In the genomic region with DNA sequence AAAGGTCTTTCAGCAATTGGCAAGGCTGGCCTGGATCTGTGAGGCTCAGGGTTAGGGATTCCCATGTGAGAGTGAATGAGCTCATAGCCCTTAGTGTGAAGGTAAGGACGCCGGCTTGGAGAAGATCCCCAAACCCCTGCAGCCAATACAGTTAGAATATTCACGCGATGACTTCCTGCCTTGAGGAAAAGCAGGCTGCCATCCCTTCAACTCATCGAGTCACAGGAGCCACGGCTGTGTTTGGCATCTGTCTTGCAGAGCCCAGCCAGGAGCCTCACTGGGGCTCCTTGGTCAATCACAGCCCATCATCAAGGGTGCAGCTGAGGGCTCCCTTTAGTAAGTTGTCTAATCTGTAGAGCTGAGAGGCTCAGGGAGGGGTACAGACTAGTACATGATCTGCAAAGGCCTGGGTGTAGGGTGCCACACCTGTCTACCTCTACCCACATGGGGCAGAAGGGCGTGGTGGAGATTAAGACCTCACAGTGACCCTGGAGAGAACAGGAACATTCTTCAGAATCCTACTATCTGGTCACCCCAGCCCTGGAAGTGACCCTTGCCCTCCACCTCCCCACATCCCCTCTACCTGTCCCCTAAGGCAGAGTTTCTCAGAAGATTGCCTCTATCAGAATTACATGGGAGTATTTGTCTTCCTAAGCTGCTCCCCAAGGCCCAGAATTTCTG, we compare ENCODE assay signal across 19 cellular contexts. TPM values are rescaled to one million over a fixed set of nuclear protein-coding genes. Genes with fewer than 3 reads are reported as not detected.
A peak's percentile ranks its signal among the peaks of the same experiment; 100 is the strongest.
DNase-seq lines count a peak whose midpoint lies in the region; ATAC-seq lines count a peak whose summit lies in the region.
"Had no signal": no experiment of that assay in that cellular context is flagged by ENCODE, and none has a peak within 500 bp of the region (broad histone marks: within the 10 kb centered on the region; RNA-seq: fewer than 3 reads in every experiment).

No MANE protein-coding gene starts in this region.

- POLR2A ChIA-PET in activated CD4-positive, alpha-beta T cell treated with anti-CD3 and anti-CD28 coated beads, Interleukin-2, amount 10 ng/mL, durations not matched to agents 7 days and 5 days (lab: Charles Lee), result no interaction called here

- peaks cover 17% of the 10 kb centered on the region for H3K9me3 Mint-ChIP-seq in activated CD4-positive, alpha-beta T cell treated with anti-CD3 and anti-CD28 coated beads, Interleukin-2, amount 10 ng/mL, durations not matched to agents 7 days and 5 days
- H3K9me3 Mint-ChIP-seq in dendritic cell treated with granulocyte-macrophage colony-stimulating factor and Interleukin-4, amounts not matched to agents 40 ng/mL and 50 ng/mL, for 4 days, result peaks cover 7% of the 10 kb centered on the region
- H3K9me3 Mint-ChIP-seq in stimulated activated effector memory CD8-positive, alpha-beta T cell treated with anti-CD3 and anti-CD28 coated beads, Interleukin-12 subunit alpha, Interleukin-12 subunit beta, amount 100 ng/mL, for 72 hours, result peaks cover 7% of the 10 kb centered on the region

- no peak overlapping the region for H3K4me3 Mint-ChIP-seq in activated CD4-positive, alpha-beta T cell treated with anti-CD3 and anti-CD28 coated beads, Interleukin-2, amount 10 ng/mL, durations not matched to agents 7 days and 5 days
- peak overlapping the region; percentile 34 for H3K4me3 Mint-ChIP-seq in T-helper 17 cell
- no peak overlapping the region for H3K4me3 Mint-ChIP-seq in dendritic cell treated with granulocyte-macrophage colony-stimulating factor and Interleukin-4, amounts not matched to agents 40 ng/mL and 50 ng/mL, for 4 days
- H3K4me3 Mint-ChIP-seq in stimulated activated effector memory CD8-positive, alpha-beta T cell treated with anti-CD3 and anti-CD28 coated beads, Interleukin-12 subunit alpha, Interleukin-12 subunit beta, amount 100 ng/mL, for 72 hours, result no peak overlapping the region

- ATAC-seq in T-helper 17 cell (no peak), Right ventricle myocardium inferior (no peak)
- ATAC-seq in stimulated activated effector memory CD8-positive, alpha-beta T cell treated with anti-CD3 and anti-CD28 coated beads, Interleukin-12 subunit alpha, Interleukin-12 subunit beta, amount 100 ng/mL, for 72 hours, result no peak
- ATAC-seq: A549, lower lobe of right lung, psoas muscle had no signal

- DNase-seq in activated CD4-positive, alpha-beta T cell treated with anti-CD3 and anti-CD28 coated beads, Interleukin-2, amount 10 ng/mL, durations not matched to agents 7 days and 5 days, result no peak
- no peak for DNase-seq in activated CD4-positive, alpha-beta T cell treated with anti-CD3 and anti-CD28 coated beads, Interleukin-2, amount 50 U/mL, for 1 hour
- DNase-seq in T-helper 17 cell (no peak), iPS-NIHi7 (ENCODE audit: extremely low spot score) (no peak), Right ventricle myocardium inferior (ENCODE audit: missing footprints) (no peak), Ammon's horn (ENCODE audit: low spot score) (no peak)
- peak in 1 of 2 donors; percentile 49 for DNase-seq in stimulated activated effector memory CD8-positive, alpha-beta T cell treated with anti-CD3 and anti-CD28 coated beads, Interleukin-12 subunit alpha, Interleukin-12 subunit beta, amount 100 ng/mL, for 72 hours (ENCODE audit: low spot score in 2 of 2)
- DNase-seq: activated CD4-positive, alpha-beta T cell treated with anti-CD3 and anti-CD28 coated beads for 4 hours; aorta; DND-41; lower lobe of right lung; NCI-H748 treated with DMSO at 0.1 percent for 48 hours; psoas muscle; stimulated activated CD4-positive, alpha-beta T cell treated with anti-CD3 and anti-CD28 coated beads, Interleukin-4, amount 100 ng/mL, for 24 hours had no signal

- CTCF ChIA-PET in activated CD4-positive, alpha-beta T cell treated with anti-CD3 and anti-CD28 coated beads, Interleukin-2, amount 10 ng/mL, durations not matched to agents 7 days and 5 days (lab: Charles Lee), result interaction anchor here (0.9 to 5.7 kb wide), 8 partner anchors 11 to 50 kb away, joined by 3 to 39 read pairs (median 4); no protein-coding TSS in a partner anchor

- H3K27ac Mint-ChIP-seq in activated CD4-positive, alpha-beta T cell treated with anti-CD3 and anti-CD28 coated beads, Interleukin-2, amount 10 ng/mL, durations not matched to agents 7 days and 5 days, result peak overlapping the region; percentile 90
- H3K27ac Mint-ChIP-seq in T-helper 17 cell, result peak overlapping the region; percentile 95
- H3K27ac Mint-ChIP-seq in dendritic cell treated with granulocyte-macrophage colony-stimulating factor and Interleukin-4, amounts not matched to agents 40 ng/mL and 50 ng/mL, for 4 days, result peak overlapping the region; percentile 92
- peak overlapping the region; percentile 98 for H3K27ac Mint-ChIP-seq in stimulated activated effector memory CD8-positive, alpha-beta T cell treated with anti-CD3 and anti-CD28 coated beads, Interleukin-12 subunit alpha, Interleukin-12 subunit beta, amount 100 ng/mL, for 72 hours

- H3K36me3 Mint-ChIP-seq in activated CD4-positive, alpha-beta T cell treated with anti-CD3 and anti-CD28 coated beads, Interleukin-2, amount 10 ng/mL, durations not matched to agents 7 days and 5 days (ENCODE audit: low read depth), result peaks cover 54% of the 10 kb centered on the region
- peaks cover 2% of the 10 kb centered on the region for H3K36me3 Mint-ChIP-seq in T-helper 17 cell (ENCODE audit: low read depth)
- peaks cover 27% of the 10 kb centered on the region for H3K36me3 Mint-ChIP-seq in dendritic cell treated with granulocyte-macrophage colony-stimulating factor and Interleukin-4, amounts not matched to agents 40 ng/mL and 50 ng/mL, for 4 days (ENCODE audit: low read depth)
- H3K36me3 Mint-ChIP-seq in stimulated activated effector memory CD8-positive, alpha-beta T cell treated with anti-CD3 and anti-CD28 coated beads, Interleukin-12 subunit alpha, Interleukin-12 subunit beta, amount 100 ng/mL, for 72 hours, result peaks cover 49% of the 10 kb centered on the region

- H3K27me3 Mint-ChIP-seq in activated CD4-positive, alpha-beta T cell treated with anti-CD3 and anti-CD28 coated beads, Interleukin-2, amount 10 ng/mL, durations not matched to agents 7 days and 5 days, result no peaks in the 10 kb centered on the region
- H3K27me3 Mint-ChIP-seq in T-helper 17 cell, result no peaks in the 10 kb centered on the region
- H3K27me3 Mint-ChIP-seq in dendritic cell treated with granulocyte-macrophage colony-stimulating factor and Interleukin-4, amounts not matched to agents 40 ng/mL and 50 ng/mL, for 4 days, result no peaks in the 10 kb centered on the region

- no peaks in the 10 kb centered on the region for H3K9me3 ChIP-seq in T-helper 17 cell (ENCODE audit: control insufficient read depth, low read length, poor library complexity, severe bottlenecking)
- H3K9me3 ChIP-seq: A549, lower lobe of right lung, psoas muscle, thoracic aorta had no signal

- intact Hi-C loops in dendritic cell treated with granulocyte-macrophage colony-stimulating factor and Interleukin-4, amounts not matched to agents 40 ng/mL and 50 ng/mL, for 4 days (cut with micrococcal nuclease), result loop anchor here (5.0 kb wide), 1 partner anchor 48 kb away; no protein-coding TSS in a partner anchor
- intact Hi-C loops in Right ventricle myocardium inferior (cut with DNase I), result no loop called here

- peaks cover 100% of the 10 kb centered on the region for H3K4me1 Mint-ChIP-seq in activated CD4-positive, alpha-beta T cell treated with anti-CD3 and anti-CD28 coated beads, Interleukin-2, amount 10 ng/mL, durations not matched to agents 7 days and 5 days
- peaks cover 86% of the 10 kb centered on the region for H3K4me1 Mint-ChIP-seq in T-helper 17 cell
- H3K4me1 Mint-ChIP-seq in dendritic cell treated with granulocyte-macrophage colony-stimulating factor and Interleukin-4, amounts not matched to agents 40 ng/mL and 50 ng/mL, for 4 days (ENCODE audit: low read depth), result peaks cover 97% of the 10 kb centered on the region
- peaks cover 100% of the 10 kb centered on the region for H3K4me1 Mint-ChIP-seq in stimulated activated effector memory CD8-positive, alpha-beta T cell treated with anti-CD3 and anti-CD28 coated beads, Interleukin-12 subunit alpha, Interleukin-12 subunit beta, amount 100 ng/mL, for 72 hours

RNA-seq across cellular contexts. Expression of a gene that starts 18.5 kb away (rescaled TPM):
- 100 to 1,000 TPM; 161 to 187 TPM for total RNA-seq in activated CD4-positive, alpha-beta T cell treated with anti-CD3 and anti-CD28 coated beads, Interleukin-2, amount 10 ng/mL, durations not matched to agents 7 days and 5 days
- total RNA-seq in T-helper 17 cell (100 to 1,000 TPM; 262 to 274 TPM), Right ventricle myocardium inferior (7.2 TPM)
- total RNA-seq: PC-9, SK-MEL-5 had no signal

Comparison
In these comparisons a context has a peak if more than half of its experiments do, and no peak if none do; other contexts are left out.
1. RNA of a gene that starts 18.5 kb away (total RNA-seq): 262 to 274 TPM in T-helper 17 cell and 161 to 187 TPM in activated CD4-positive, alpha-beta T cell treated with anti-CD3 and anti-CD28 coated beads, Interleukin-2, amount 10 ng/mL, durations not matched to agents 7 days and 5 days; 7.2 TPM in Right ventricle myocardium inferior (single experiment); every median in the first group is over 10 times any median in the second.
2. Peak in every context shown above with its lines, with median percentiles within 50 percentile points of each other: H3K27ac Mint-ChIP-seq.